ENCODE assay signal across 1 cellular context in the genomic region with DNA sequence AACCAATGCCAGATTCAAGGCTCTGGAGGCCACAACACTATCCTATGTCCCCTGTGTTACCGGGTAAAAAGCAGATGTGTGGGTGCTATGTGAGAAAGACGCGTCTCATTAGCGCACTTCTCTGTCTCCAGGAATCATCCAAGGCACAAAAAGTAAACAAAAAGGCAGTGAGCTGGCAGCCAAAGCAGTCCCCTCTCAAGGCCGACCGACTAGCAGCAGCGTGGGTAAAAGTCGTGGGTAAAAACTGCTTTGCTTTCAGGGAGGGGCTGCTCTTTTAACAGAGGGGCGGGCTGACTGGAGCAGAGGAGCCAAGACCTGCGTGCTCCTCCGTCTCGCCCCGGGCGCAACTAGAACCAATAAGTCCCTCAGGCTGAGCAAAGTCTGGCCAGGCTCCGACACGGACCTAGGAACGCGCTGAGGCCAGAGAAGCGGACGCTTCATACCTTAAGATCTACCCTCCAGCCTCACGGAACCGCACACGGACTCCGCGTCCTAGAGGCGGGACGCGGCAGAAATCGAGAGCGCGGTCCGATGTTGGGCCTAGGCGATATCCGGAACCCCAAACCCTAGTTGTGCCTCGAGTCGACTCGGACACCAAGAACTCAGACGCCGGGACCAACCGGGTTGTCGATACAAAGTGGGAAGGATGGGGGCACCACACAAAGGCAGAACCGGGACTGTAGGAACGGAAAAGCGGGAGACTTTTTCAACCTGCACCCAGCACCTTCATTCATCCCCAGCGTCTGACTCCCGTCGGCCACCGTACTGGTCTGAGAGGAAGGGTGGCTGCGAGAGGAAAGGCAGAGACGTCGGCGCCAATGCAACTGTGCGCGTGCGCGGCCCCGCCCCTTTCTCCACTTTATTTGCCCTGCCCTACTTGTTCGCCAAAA.
TF ChIP-seq lines count a peak whose summit lies in the region.

A gene with protein sequence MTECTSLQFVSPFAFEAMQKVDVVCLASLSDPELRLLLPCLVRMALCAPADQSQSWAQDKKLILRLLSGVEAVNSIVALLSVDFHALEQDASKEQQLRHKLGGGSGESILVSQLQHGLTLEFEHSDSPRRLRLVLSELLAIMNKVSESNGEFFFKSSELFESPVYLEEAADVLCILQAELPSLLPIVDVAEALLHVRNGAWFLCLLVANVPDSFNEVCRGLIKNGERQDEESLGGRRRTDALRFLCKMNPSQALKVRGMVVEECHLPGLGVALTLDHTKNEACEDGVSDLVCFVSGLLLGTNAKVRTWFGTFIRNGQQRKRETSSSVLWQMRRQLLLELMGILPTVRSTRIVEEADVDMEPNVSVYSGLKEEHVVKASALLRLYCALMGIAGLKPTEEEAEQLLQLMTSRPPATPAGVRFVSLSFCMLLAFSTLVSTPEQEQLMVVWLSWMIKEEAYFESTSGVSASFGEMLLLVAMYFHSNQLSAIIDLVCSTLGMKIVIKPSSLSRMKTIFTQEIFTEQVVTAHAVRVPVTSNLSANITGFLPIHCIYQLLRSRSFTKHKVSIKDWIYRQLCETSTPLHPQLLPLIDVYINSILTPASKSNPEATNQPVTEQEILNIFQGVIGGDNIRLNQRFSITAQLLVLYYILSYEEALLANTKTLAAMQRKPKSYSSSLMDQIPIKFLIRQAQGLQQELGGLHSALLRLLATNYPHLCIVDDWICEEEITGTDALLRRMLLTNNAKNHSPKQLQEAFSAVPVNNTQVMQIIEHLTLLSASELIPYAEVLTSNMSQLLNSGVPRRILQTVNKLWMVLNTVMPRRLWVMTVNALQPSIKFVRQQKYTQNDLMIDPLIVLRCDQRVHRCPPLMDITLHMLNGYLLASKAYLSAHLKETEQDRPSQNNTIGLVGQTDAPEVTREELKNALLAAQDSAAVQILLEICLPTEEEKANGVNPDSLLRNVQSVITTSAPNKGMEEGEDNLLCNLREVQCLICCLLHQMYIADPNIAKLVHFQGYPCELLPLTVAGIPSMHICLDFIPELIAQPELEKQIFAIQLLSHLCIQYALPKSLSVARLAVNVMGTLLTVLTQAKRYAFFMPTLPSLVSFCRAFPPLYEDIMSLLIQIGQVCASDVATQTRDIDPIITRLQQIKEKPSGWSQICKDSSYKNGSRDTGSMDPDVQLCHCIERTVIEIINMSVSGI (minus strand): TSS at position 772 of the 890 bp plus-strand sequence. CDS start 1,338 bp downstream, outside the sequence.

TF ChIP-seq in HepG2, 621 proteins besides CTCF, POLR2A, EP300 and RAD21 (continued from another document):
- TF ChIP-seq SKI (IDR thresholded peaks at IDR 0.05; ENCODE audit: partially characterized antibody): peak; percentile 64
